ENCODE assay signal across 30 cellular contexts in the genomic region with DNA sequence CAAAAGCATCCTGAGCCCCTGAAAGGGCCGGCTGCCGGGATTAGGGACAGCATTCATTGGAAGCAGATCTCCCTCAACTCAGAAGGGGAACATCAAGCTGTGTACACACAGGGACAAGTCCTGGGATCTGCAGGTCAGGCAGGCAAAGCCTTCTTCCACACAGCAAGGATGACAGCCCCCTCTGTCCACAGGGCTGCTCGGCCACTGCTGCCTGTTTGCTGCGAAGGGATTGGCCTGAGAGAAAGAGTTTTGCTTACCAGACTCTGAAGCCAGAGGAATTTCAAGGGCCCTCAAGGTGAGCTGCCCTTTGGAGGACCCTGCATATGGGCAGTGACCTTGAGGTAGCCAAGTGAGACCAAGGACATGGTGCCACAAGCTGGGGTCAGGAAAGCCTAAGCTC. TPM values are rescaled to one million over a fixed set of nuclear protein-coding genes. Genes with fewer than 3 reads are reported as not detected.
"Had no signal": no experiment of that assay in that cellular context is flagged by ENCODE, and none has a peak within 500 bp of the region (broad histone marks: within the 10 kb centered on the region; RNA-seq: fewer than 3 reads in every experiment).

No MANE protein-coding gene starts in this region.

- H3K27me3 ChIP-seq: heart left ventricle, pancreas, testis, tibial artery, uterus had no signal

- H3K36me3 ChIP-seq: heart left ventricle, pancreas, prostate gland, stomach, tibial artery, uterus had no signal

- DNase-seq: heart left ventricle; hippocampal formation; kidney glomerular epithelial cell; left cardiac atrium; mesendoderm; midbrain; mucosa of descending colon; naive thymus-derived CD4-positive, alpha-beta T cell; nucleus accumbens; pancreas; posterior cingulate gyrus; retina; right cardiac atrium; stimulated activated CD4-positive, alpha-beta T cell treated with anti-CD3 and anti-CD28 coated beads, Interleukin-12 subunit alpha, Interleukin-12 subunit beta, amount 100 ng/mL, for 4 hours; stimulated activated CD4-positive, alpha-beta T cell treated with anti-CD3 and anti-CD28 coated beads, Interleukin-15, amount 100 ng/mL, for 24 hours; stimulated activated CD4-positive, alpha-beta T cell treated with anti-CD3 and anti-CD28 coated beads, Interleukin-2, amount 100 ng/mL, for 24 hours; stimulated activated CD4-positive, alpha-beta T cell treated with anti-CD3 and anti-CD28 coated beads, Interleukin-4, amount 100 ng/mL, for 1 hour; stimulated activated naive B cell treated with anti-CD40 and anti-IgM and Interleukin-4, amounts not matched to agents 10 μg/mL and 1 μg/mL and 100 μg/mL, for 72 hours; stimulated activated naive CD8-positive, alpha-beta T cell treated with anti-CD3 and anti-CD28 coated beads, Interleukin-15, Interleukin-2, amounts not matched to agents 100 U/mL and 50 U/mL, for 24 hours; stomach; testis; tibial artery; trophoblast cell; uterus had no signal

- H3K4me1 ChIP-seq: pancreas, prostate gland, stomach, uterus had no signal

- H3K4me3 ChIP-seq: heart left ventricle, lung, mucosa of descending colon, pancreas, prostate gland, skin epidermis, stomach, testis, tibial artery, uterus had no signal

- ATAC-seq: heart left ventricle; left cardiac atrium; left lobe of liver; mucosa of descending colon; naive thymus-derived CD4-positive, alpha-beta T cell; pancreas; right cardiac atrium; sciatic nerve; stimulated activated naive B cell treated with anti-CD40 and anti-IgM and Interleukin-4, amounts not matched to agents 10 μg/mL and 1 μg/mL and 100 μg/mL, for 72 hours; stimulated activated naive CD8-positive, alpha-beta T cell treated with anti-CD3 and anti-CD28 coated beads, Interleukin-15, Interleukin-2, amounts not matched to agents 100 U/mL and 50 U/mL, for 24 hours had no signal

- H3K27ac ChIP-seq: heart left ventricle, pancreas, prostate gland, skin epidermis, stomach, testis, tibial artery, uterus had no signal

- H3K9me3 ChIP-seq: heart left ventricle, mucosa of descending colon, pancreas, prostate gland, stomach, testis, tibial artery, uterus had no signal

RNA-seq across cellular contexts. Expression of a gene that starts 11.1 kb away (rescaled TPM):
- total RNA-seq: natural killer cell treated with Interleukin-12 subunit alpha and Interleukin-12 subunit beta and Interleukin-15 and Interleukin-18, amount 100 ng/mL, for 72 hours had no signal
- polyA plus RNA-seq: naive thymus-derived CD4-positive, alpha-beta T cell had no signal
